16 cellular contexts compared by ENCODE assay signal in genomic region chr13:33158271-33158670, GRCh38.
DNase-seq lines count a peak whose midpoint lies in the region; ATAC-seq and TF ChIP-seq lines count a peak whose summit lies in the region.
"Had no signal": no experiment of that assay in that cellular context is flagged by ENCODE, and none has a peak within 500 bp of the region (broad histone marks: within the 10 kb centered on the region; RNA-seq: fewer than 3 reads in every experiment).

No MANE protein-coding gene starts in this region.

- no peak overlapping the region for H3K4me3 Mint-ChIP-seq in MCF 10A (ENCODE audit: unreplicated experiment)
- H3K4me3 Mint-ChIP-seq: CD14-positive monocyte; CD8-positive, alpha-beta T cell; HFFc6 had no signal

- H2BK120ac ChIP-seq in trophoblast cell (ENCODE audit: insufficient read depth, low read length, poor library complexity): no peak overlapping the region

- H3K27ac ChIP-seq in mammary epithelial cell (ENCODE audit: insufficient read depth, low read depth, low read length): no peak overlapping the region
- H3K27ac ChIP-seq in dorsolateral prefrontal cortex: peak overlapping the region in 38 of 59 donors; percentile 4 to 80 (median 53)
- H3K27ac ChIP-seq in trophoblast cell (ENCODE audit: low read depth, low read length): no peak overlapping the region
- peak overlapping the region in 1 of 2 donors; percentile 78 for H3K27ac ChIP-seq in aorta (ENCODE audit: low read depth in 1 of 2, low read length in 2 of 2)
- H3K27ac ChIP-seq: 22Rv1 had no signal

- no peaks in the 10 kb centered on the region for H3K36me3 ChIP-seq in mammary epithelial cell (ENCODE audit: insufficient read depth, low read length)
- peaks cover 0 to 2% of the 10 kb centered on the region in 2 experiments for H3K36me3 ChIP-seq in trophoblast cell (ENCODE audit: control insufficient read depth in 1 of 2, insufficient read depth in 2 of 2, low read length in 2 of 2)
- no peaks in the 10 kb centered on the region for H3K36me3 ChIP-seq in aorta (ENCODE audit: control insufficient read depth in 1 of 2, insufficient read depth in 2 of 2, low read length in 1 of 2)

- H3K4me2 ChIP-seq in mammary epithelial cell (ENCODE audit: insufficient read depth, low read depth, low read length) (no peak overlapping the region), trophoblast cell (ENCODE audit: low read length) (no peak overlapping the region)

- DNase-seq in MCF 10A (ENCODE audit: unreplicated experiment) (no peak), mammary epithelial cell (no peak), dorsolateral prefrontal cortex (no peak), trophoblast cell (peak; percentile 75 to 93), aorta (no peak), NCI-H82 treated with DMSO at 0.1 percent for 48 hours (lab: John Stamatoyannopoulos, UW; ENCODE audit: unreplicated experiment) (no peak), COR-L47 (lab: John Stamatoyannopoulos, UW) (no peak)
- DNase-seq: Caco-2; CD8-positive, alpha-beta T cell; DND-41; GDM1; HCEC 1CT; HFFc6; IMR-90 had no signal

- H2AK5ac ChIP-seq in trophoblast cell (ENCODE audit: low read length): no peak overlapping the region

- H2BK5ac ChIP-seq in trophoblast cell (ENCODE audit: low read depth, low read length, poor library complexity): no peak overlapping the region

- WGBS in mammary epithelial cell (ENCODE audit: low coverage, missing lambda C conversion rate): 100% methylated on average over 3 of the region's 3 CpGs
- no CpG with 5 or more reads among the region's 3 CpGs for WGBS in trophoblast cell (ENCODE audit: extremely low coverage, insufficient coverage, insufficient read length)
- 68 to 71% methylated on average over 3 of the region's 3 CpGs for WGBS in aorta, 2 donors

- no peak for ATAC-seq in aorta (ENCODE audit: low FRiP score)
- ATAC-seq: CD8-positive, alpha-beta T cell had no signal

- H3K79me1 ChIP-seq in trophoblast cell (ENCODE audit: low read length): peaks cover under 1% of the 10 kb centered on the region

- H3K4me3 ChIP-seq in mammary epithelial cell (replicated peaks in 1 of 3; ENCODE audit: insufficient read depth in 1 of 3, low read depth in 2 of 3, low read length in 3 of 3) (no peak overlapping the region), dorsolateral prefrontal cortex (peak overlapping the region in 3 of 59 donors; percentile 0 to 19 (median 3)), trophoblast cell (ENCODE audit: low read depth, low read length) (no peak overlapping the region), aorta (ENCODE audit: low read length in 2 of 2) (no peak overlapping the region)

- CTCF ChIA-PET in MCF 10A (lab: Yijun Ruan, JAX) (interaction anchor here (0.7 to 1.3 kb wide), 2 partner anchors 12 to 39 kb away, joined by 4 read pairs; no protein-coding TSS in a partner anchor), mammary epithelial cell (lab: Charles Lee; ENCODE audit: low non-redundant PET) (no interaction called here)

- no peak overlapping the region for H4K12ac ChIP-seq in trophoblast cell (ENCODE audit: low read depth, low read length)

- no peak overlapping the region for H3K14ac ChIP-seq in trophoblast cell (ENCODE audit: low read length)

- H4K8ac ChIP-seq in trophoblast cell (ENCODE audit: low read depth, low read length): no peak overlapping the region

- peak overlapping the region; percentile 4 for H3K27ac Mint-ChIP-seq in MCF 10A (ENCODE audit: low read depth, unreplicated experiment)
- H3K27ac Mint-ChIP-seq: CD8-positive, alpha-beta T cell; HFFc6 had no signal

- H3K9me3 ChIP-seq in mammary epithelial cell (replicated peaks; ENCODE audit: insufficient read depth, low read length) (peaks cover 14% of the 10 kb centered on the region), trophoblast cell (ENCODE audit: insufficient read depth, low read depth, low read length) (no peaks in the 10 kb centered on the region), aorta (ENCODE audit: control insufficient read depth, low read length) (peaks cover 2% of the 10 kb centered on the region)

- no TSS peak for BruUV-seq in MCF 10A (replicated peaks; lab: Mats Ljungman, UMichigan)
- no TSS peak for BruUV-seq in mammary epithelial cell (replicated peaks; lab: Mats Ljungman, UMichigan)

- H3K27me3 ChIP-seq in mammary epithelial cell (ENCODE audit: insufficient read depth, low read length) (no peaks in the 10 kb centered on the region), dorsolateral prefrontal cortex (no peaks in the 10 kb centered on the region), trophoblast cell (ENCODE audit: insufficient read depth, low read length) (no peaks in the 10 kb centered on the region), aorta (ENCODE audit: control insufficient read depth in 1 of 2, insufficient read depth in 2 of 2, low read length in 1 of 2) (no peaks in the 10 kb centered on the region)

- H3K9ac ChIP-seq in mammary epithelial cell (ENCODE audit: insufficient read depth, low read length) (no peak overlapping the region), trophoblast cell (ENCODE audit: low read length) (no peak overlapping the region)

- dilution Hi-C loops in mammary epithelial cell (cut with HindIII; ENCODE audit: low sequenced_read_pairs): no loop called here

- TF ChIP-seq CTCF in MCF 10A (IDR thresholded peaks at IDR 0.05; ENCODE audit: unreplicated experiment): no peak
- TF ChIP-seq CTCF in mammary epithelial cell (conservative IDR thresholded peaks at IDR 0.05 in 1 of 2, IDR thresholded peaks at IDR 0.05 in 1 of 2; ENCODE audit: extremely low read depth in 1 of 2, insufficient read depth in 1 of 2, low read depth in 1 of 2, low read length in 2 of 2): no peak
- TF ChIP-seq CTCF in dorsolateral prefrontal cortex (IDR thresholded peaks at IDR 0.05 in 54 of 56, conservative IDR thresholded peaks at IDR 0.05 in 2 of 56; ENCODE audit: low read depth in 1 of 56, partially characterized antibody in 56 of 56): no peak

- H4K20me1 ChIP-seq in mammary epithelial cell (ENCODE audit: insufficient read depth, low read length): no peaks in the 10 kb centered on the region

- H3K9me3 Mint-ChIP-seq in MCF 10A (ENCODE audit: unreplicated experiment): peaks cover 7% of the 10 kb centered on the region

- intact Hi-C loops in MCF 10A (cut with micrococcal nuclease) (no loop called here), mammary epithelial cell (cut with micrococcal nuclease) (no loop called here), dorsolateral prefrontal cortex (cut with DNase I) (no loop called here), aorta (cut with DNase I) (loop anchor here in 1 of 2 donors (5.0 kb wide), 1 partner anchor 44 kb away; no protein-coding TSS in a partner anchor)

- H4K91ac ChIP-seq in trophoblast cell (ENCODE audit: low read depth, low read length): no peak overlapping the region

- POLR2A ChIA-PET in MCF 10A (lab: Yijun Ruan, JAX): interaction anchor here (0.8 to 1.2 kb wide), 6 partner anchors 10 to 37 kb away, joined by 3 read pairs; no protein-coding TSS in a partner anchor

- H3K4ac ChIP-seq in trophoblast cell (ENCODE audit: low read depth, low read length): no peak overlapping the region

- peaks cover 55% of the 10 kb centered on the region for H3K36me3 Mint-ChIP-seq in MCF 10A (ENCODE audit: insufficient read depth, unreplicated experiment)
- H3K36me3 Mint-ChIP-seq: CD8-positive, alpha-beta T cell had no signal

- in situ Hi-C loops in mammary epithelial cell (cut with MboI; ENCODE audit: low sequenced_read_pairs in 2 of 2): no loop called here

- H3K27me3 Mint-ChIP-seq in MCF 10A (ENCODE audit: insufficient read depth, unreplicated experiment): no peaks in the 10 kb centered on the region

- no peak overlapping the region for H2BK12ac ChIP-seq in trophoblast cell (ENCODE audit: low read length)

- H3K18ac ChIP-seq in trophoblast cell (ENCODE audit: low read length): no peak overlapping the region

- H2AFZ ChIP-seq in mammary epithelial cell (ENCODE audit: low read depth, low read length) (no peak overlapping the region), trophoblast cell (ENCODE audit: insufficient read depth, low read length, poor library complexity) (no peak overlapping the region)

- no peaks in the 10 kb centered on the region for H3K4me1 ChIP-seq in mammary epithelial cell (ENCODE audit: insufficient read depth, low read length)
- peaks cover 0 to 4% of the 10 kb centered on the region in 2 experiments for H3K4me1 ChIP-seq in trophoblast cell (ENCODE audit: control insufficient read depth in 1 of 2, insufficient read depth in 2 of 2, low read length in 2 of 2)
- H3K4me1 ChIP-seq in aorta (ENCODE audit: control insufficient read depth in 1 of 2, insufficient read depth in 2 of 2, low read length in 2 of 2): peaks cover 0 to 10% of the 10 kb centered on the region in 2 donors

- H3K79me2 ChIP-seq in mammary epithelial cell (ENCODE audit: insufficient read depth, low read length) (no peaks in the 10 kb centered on the region), trophoblast cell (ENCODE audit: control insufficient read depth, insufficient read depth, low read length, poor library complexity) (no peaks in the 10 kb centered on the region)

- peaks cover 5% of the 10 kb centered on the region for H3K4me1 Mint-ChIP-seq in MCF 10A (ENCODE audit: insufficient read depth, unreplicated experiment)
- H3K4me1 Mint-ChIP-seq: CD14-positive monocyte had no signal

- no peak overlapping the region for H3K23ac ChIP-seq in trophoblast cell (ENCODE audit: low read length)

Comparison
In these comparisons a context has a peak if more than half of its experiments do, and no peak if none do; other contexts are left out.
1. DNase-seq: peak in trophoblast cell (2 of 2); none in MCF 10A (single experiment), mammary epithelial cell (single experiment), dorsolateral prefrontal cortex (0 of 10), aorta (0 of 2), NCI-H82 treated with DMSO at 0.1 percent for 48 hours (single experiment) and COR-L47 (single experiment).
2. H3K27ac ChIP-seq: peak in dorsolateral prefrontal cortex (38 of 59); none in mammary epithelial cell (single experiment) and trophoblast cell (single experiment).